28 cellular contexts compared by ENCODE assay signal in genomic region chr22:22093743-22094142, GRCh38.
"Had no signal": no experiment of that assay in that cellular context is flagged by ENCODE, and none has a peak within 500 bp of the region (broad histone marks: within the 10 kb centered on the region; RNA-seq: fewer than 3 reads in every experiment).

No MANE protein-coding gene starts in this region.

- FAIRE-seq: colon had no signal

- H3K9me3 ChIP-seq: adrenal gland, body of pancreas, esophagus muscularis mucosa, gastrocnemius medialis, heart left ventricle had no signal

- H3K4me3 ChIP-seq: adrenal gland, body of pancreas, esophagus muscularis mucosa, gastrocnemius medialis, heart left ventricle had no signal

- H3K27ac ChIP-seq: adrenal gland, body of pancreas, esophagus muscularis mucosa, foreskin keratinocyte, gastrocnemius medialis, heart left ventricle had no signal

- H3K4me1 ChIP-seq: adrenal gland, body of pancreas, esophagus muscularis mucosa, gastrocnemius medialis, heart left ventricle had no signal

- DNase-seq: activated CD4-positive, alpha-beta T cell treated with anti-CD3 and anti-CD28 coated beads for 1 hour; activated CD4-positive, alpha-beta T cell treated with anti-CD3 and anti-CD28 coated beads for 4 hours; activated CD4-positive, alpha-beta T cell treated with anti-CD3 and anti-CD28 coated beads, Interleukin-2, amount 10 ng/mL, durations not matched to agents 7 days and 5 days; activated CD4-positive, alpha-beta T cell treated with anti-CD3 and anti-CD28 coated beads, Interleukin-2, amount 50 U/mL, for 4 hours; activated CD4-positive, CD25-positive, alpha-beta regulatory T cell; activated CD8-positive, alpha-beta memory T cell treated with anti-CD3 and anti-CD28 coated beads for 24 hours; activated CD8-positive, alpha-beta T cell treated with anti-CD3 and anti-CD28 coated beads for 36 hours; activated effector memory CD4-positive, alpha-beta T cell treated with anti-CD3 and anti-CD28 coated beads, Interleukin-2, amount 50 U/mL, for 16 hours; activated naive CD4-positive, alpha-beta T cell treated with anti-CD3 and anti-CD28 coated beads for 36 hours; activated naive CD8-positive, alpha-beta T cell treated with anti-CD3 and anti-CD28 coated beads for 36 hours; activated naive CD8-positive, alpha-beta T cell treated with anti-CD3 and anti-CD28 coated beads, Interleukin-2, amount 50 U/mL, for 24 hours; activated T-cell treated with anti-CD3 and anti-CD28 coated beads, Interleukin-2, amount 50 U/mL, for 4 hours; adrenal gland; amygdala; aorta; body of pancreas; caudate nucleus; cortex of kidney; dermis blood vessel endothelial cell; effector CD4-positive, alpha-beta T cell; effector memory CD8-positive, alpha-beta T cell; erythroblast; foreskin keratinocyte; gastrocnemius medialis; glutamatergic neuron; heart left ventricle had no signal

- ATAC-seq: activated CD8-positive, alpha-beta T cell treated with anti-CD3 and anti-CD28 coated beads for 36 hours; activated naive CD8-positive, alpha-beta T cell treated with anti-CD3 and anti-CD28 coated beads, Interleukin-2, amount 50 U/mL, for 24 hours; activated T-cell treated with anti-CD3 and anti-CD28 coated beads, Interleukin-2, amount 50 U/mL, for 4 hours; body of pancreas; effector memory CD8-positive, alpha-beta T cell; foreskin keratinocyte; gastrocnemius medialis; heart left ventricle had no signal

- H3K27me3 ChIP-seq: body of pancreas had no signal

- H3K36me3 ChIP-seq: adrenal gland, esophagus muscularis mucosa, gastrocnemius medialis, heart left ventricle had no signal
